ENCODE assay signal across 27 cellular contexts in genomic region chr7:77691892-77692491, GRCh38. TPM values are rescaled to one million over a fixed set of nuclear protein-coding genes. Genes with fewer than 3 reads are reported as not detected.
DNase-seq lines count a peak whose midpoint lies in the region; ATAC-seq and TF ChIP-seq lines count a peak whose summit lies in the region.
"Had no signal": no experiment of that assay in that cellular context is flagged by ENCODE, and none has a peak within 500 bp of the region (broad histone marks: within the 10 kb centered on the region; RNA-seq: fewer than 3 reads in every experiment).

No MANE protein-coding gene starts in this region.

- H3K9me3 ChIP-seq in mucosa of rectum (ENCODE audit: control insufficient read depth in 2 of 2, low read length in 2 of 2) = no peaks in the 10 kb centered on the region
- H3K9me3 ChIP-seq in GM23248 (ENCODE audit: low read depth) = no peaks in the 10 kb centered on the region
- H3K9me3 ChIP-seq: left lung, testis, uterus had no signal

- H3K36me3 ChIP-seq in mucosa of rectum (ENCODE audit: control insufficient read depth in 2 of 2, insufficient read depth in 2 of 2, low read length in 2 of 2) (peaks cover 0 to 6% of the 10 kb centered on the region in 2 donors), GM23248 (ENCODE audit: low read depth) (no peaks in the 10 kb centered on the region)
- H3K36me3 ChIP-seq: uterus had no signal

- DNase-seq in natural killer cell = no peak
- DNase-seq in natural killer cell treated with Interleukin-12 subunit alpha and Interleukin-12 subunit beta and Interleukin-15 and Interleukin-18, amount 100 ng/mL, for 72 hours (ENCODE audit: low spot score) = no peak
- DNase-seq in endothelial cell (ENCODE audit: low spot score) = no peak
- no peak for DNase-seq in type B pancreatic cell (ENCODE audit: extremely low spot score, unreplicated experiment)
- DNase-seq in NCI-H187 (lab: John Stamatoyannopoulos, UW) = no peak
- no peak for DNase-seq in GM23248
- DNase-seq: activated CD4-positive, alpha-beta memory T cell treated with anti-CD3 and anti-CD28 coated beads for 36 hours; activated CD4-positive, alpha-beta T cell treated with anti-CD3 and anti-CD28 coated beads for 1 hour; activated naive CD4-positive, alpha-beta T cell treated with anti-CD3 and anti-CD28 coated beads for 36 hours; brain microvascular endothelial cell; HFFc6; left lung; mesenchymal stem cell; naive B cell; NCI-H1105; NCI-H2029 treated with DMSO at 0.1 percent for 48 hours; NCI-H2227 treated with DMSO at 0.1 percent for 48 hours; NCI-H748 treated with DMSO at 0.1 percent for 48 hours; retina; SIG-M5; stimulated activated naive CD4-positive, alpha-beta T cell treated with Interleukin-2 at 50 U/mL for 16 hours; testis; uterus had no signal

- peak overlapping the region; percentile 10 for H3K4me3 Mint-ChIP-seq in natural killer cell
- H3K4me3 Mint-ChIP-seq in natural killer cell treated with Interleukin-12 subunit alpha and Interleukin-12 subunit beta and Interleukin-15 and Interleukin-18, amount 100 ng/mL, for 72 hours = no peak overlapping the region
- peak overlapping the region; percentile 35 for H3K4me3 Mint-ChIP-seq in endothelial cell (ENCODE audit: unreplicated experiment)
- peak overlapping the region; percentile 70 for H3K4me3 Mint-ChIP-seq in type B pancreatic cell
- H3K4me3 Mint-ChIP-seq: activated CD4-positive, alpha-beta memory T cell treated with anti-CD3 and anti-CD28 coated beads for 36 hours; activated naive CD4-positive, alpha-beta T cell treated with anti-CD3 and anti-CD28 coated beads for 36 hours; activated T-helper 1 cell treated with anti-CD3 and anti-CD28 coated beads, Interleukin-12 subunit alpha, Interleukin-12 subunit beta, Interleukin-2, Interleukin-4 antibody, amounts not matched to agents 30 ng/mL and 10 ng/mL and 1 ng/mL, durations not matched to agents 14 hours and 24 hours and 36 hours; HFFc6 had no signal

- H4K20me1 ChIP-seq in GM23248 (ENCODE audit: insufficient read depth) = no peaks in the 10 kb centered on the region

- H2AFZ ChIP-seq in GM23248 = no peak overlapping the region

- peaks cover 84% of the 10 kb centered on the region for H3K79me2 ChIP-seq in GM23248 (ENCODE audit: insufficient read depth)

- peaks cover 21 to 40% of the 10 kb centered on the region in 2 donors for H3K4me1 ChIP-seq in mucosa of rectum (ENCODE audit: control insufficient read depth in 2 of 2, insufficient read depth in 2 of 2, low read length in 2 of 2)
- H3K4me1 ChIP-seq in GM23248 (ENCODE audit: insufficient read depth) = peaks cover 15% of the 10 kb centered on the region
- H3K4me1 ChIP-seq: testis had no signal

- intact Hi-C loops in natural killer cell (cut with micrococcal nuclease) = no loop called here

- H3K9me2 ChIP-seq in GM23248 (ENCODE audit: insufficient read depth) = no peaks in the 10 kb centered on the region

- in situ Hi-C loops in GM23248 (cut with MboI) = no loop called here

- H3K36me3 Mint-ChIP-seq in natural killer cell = no peaks in the 10 kb centered on the region
- no peaks in the 10 kb centered on the region for H3K36me3 Mint-ChIP-seq in natural killer cell treated with Interleukin-12 subunit alpha and Interleukin-12 subunit beta and Interleukin-15 and Interleukin-18, amount 100 ng/mL, for 72 hours
- no peaks in the 10 kb centered on the region for H3K36me3 Mint-ChIP-seq in endothelial cell (ENCODE audit: low read depth, unreplicated experiment)
- peaks cover 24% of the 10 kb centered on the region for H3K36me3 Mint-ChIP-seq in type B pancreatic cell

- WGBS in GM23248 (ENCODE audit: low coverage in 1 of 2, low lambda C conversion rate in 2 of 2, missing lambda C conversion rate in 2 of 2), 2 experiments = 98% methylated on average over 10 of the region's 10 CpGs

- H3K4me3 ChIP-seq in mucosa of rectum (ENCODE audit: low read length in 2 of 2) (peak overlapping the region; percentile 10 to 27), GM23248 (no peak overlapping the region)
- H3K4me3 ChIP-seq: left lung, skin epidermis, testis, uterus had no signal

- peaks cover 13% of the 10 kb centered on the region for H3F3A ChIP-seq in GM23248 (ENCODE audit: insufficient read depth)

- ATAC-seq in natural killer cell (no peak), HG03045 (IDR thresholded peaks at IDR 0.05; ENCODE audit: unreplicated experiment) (no peak)
- no peak for ATAC-seq in natural killer cell treated with Interleukin-12 subunit alpha and Interleukin-12 subunit beta and Interleukin-15 and Interleukin-18, amount 100 ng/mL, for 72 hours
- ATAC-seq: left lung had no signal

- no peak overlapping the region for H3K27ac Mint-ChIP-seq in natural killer cell
- no peak overlapping the region for H3K27ac Mint-ChIP-seq in natural killer cell treated with Interleukin-12 subunit alpha and Interleukin-12 subunit beta and Interleukin-15 and Interleukin-18, amount 100 ng/mL, for 72 hours
- H3K27ac Mint-ChIP-seq in endothelial cell (ENCODE audit: unreplicated experiment) = no peak overlapping the region
- peak overlapping the region; percentile 49 for H3K27ac Mint-ChIP-seq in type B pancreatic cell
- H3K27ac Mint-ChIP-seq: activated CD4-positive, alpha-beta memory T cell treated with anti-CD3 and anti-CD28 coated beads for 36 hours; activated naive CD4-positive, alpha-beta T cell treated with anti-CD3 and anti-CD28 coated beads for 36 hours; activated T-helper 1 cell treated with anti-CD3 and anti-CD28 coated beads, Interleukin-12 subunit alpha, Interleukin-12 subunit beta, Interleukin-2, Interleukin-4 antibody, amounts not matched to agents 30 ng/mL and 10 ng/mL and 1 ng/mL, durations not matched to agents 14 hours and 24 hours and 36 hours; HFFc6; naive B cell had no signal

- H3K27ac ChIP-seq in mucosa of rectum (ENCODE audit: low read depth in 2 of 2, low read length in 2 of 2) (peak overlapping the region; percentile 61 to 63), GM23248 (no peak overlapping the region)
- H3K27ac ChIP-seq: brain microvascular endothelial cell, left lung, skin epidermis, testis, uterus had no signal

- no peak overlapping the region for H3K4me2 ChIP-seq in GM23248 (ENCODE audit: unreplicated experiment)

- H3K27me3 Mint-ChIP-seq in natural killer cell (ENCODE audit: low read depth in 2 of 2) (no peaks in the 10 kb centered on the region), endothelial cell (ENCODE audit: unreplicated experiment) (peaks cover 5% of the 10 kb centered on the region), type B pancreatic cell (no peaks in the 10 kb centered on the region)
- no peaks in the 10 kb centered on the region for H3K27me3 Mint-ChIP-seq in natural killer cell treated with Interleukin-12 subunit alpha and Interleukin-12 subunit beta and Interleukin-15 and Interleukin-18, amount 100 ng/mL, for 72 hours
- H3K27me3 Mint-ChIP-seq: activated CD4-positive, alpha-beta memory T cell treated with anti-CD3 and anti-CD28 coated beads for 36 hours; naive B cell had no signal

- H3K9me3 Mint-ChIP-seq in natural killer cell (no peaks in the 10 kb centered on the region), endothelial cell (ENCODE audit: unreplicated experiment) (no peaks in the 10 kb centered on the region), type B pancreatic cell (peaks cover 6% of the 10 kb centered on the region)
- H3K9me3 Mint-ChIP-seq in natural killer cell treated with Interleukin-12 subunit alpha and Interleukin-12 subunit beta and Interleukin-15 and Interleukin-18, amount 100 ng/mL, for 72 hours = no peaks in the 10 kb centered on the region
- H3K9me3 Mint-ChIP-seq: activated CD4-positive, alpha-beta memory T cell treated with anti-CD3 and anti-CD28 coated beads for 36 hours; activated naive CD4-positive, alpha-beta T cell treated with anti-CD3 and anti-CD28 coated beads for 36 hours; activated T-helper 1 cell treated with anti-CD3 and anti-CD28 coated beads, Interleukin-12 subunit alpha, Interleukin-12 subunit beta, Interleukin-2, Interleukin-4 antibody, amounts not matched to agents 30 ng/mL and 10 ng/mL and 1 ng/mL, durations not matched to agents 14 hours and 24 hours and 36 hours; HFFc6; naive B cell had no signal

- H3K4me1 Mint-ChIP-seq in natural killer cell (peaks cover 33 to 37% of the 10 kb centered on the region in 2 donors), endothelial cell (ENCODE audit: unreplicated experiment) (peaks cover 11% of the 10 kb centered on the region), type B pancreatic cell (ENCODE audit: unreplicated experiment) (peaks cover 31% of the 10 kb centered on the region)
- peaks cover 29 to 37% of the 10 kb centered on the region in 2 donors for H3K4me1 Mint-ChIP-seq in natural killer cell treated with Interleukin-12 subunit alpha and Interleukin-12 subunit beta and Interleukin-15 and Interleukin-18, amount 100 ng/mL, for 72 hours (ENCODE audit: low read depth in 2 of 2)

- H3K9ac ChIP-seq in mucosa of rectum (ENCODE audit: low read depth in 1 of 2, low read length in 2 of 2) (peak overlapping the region in 1 of 2 donors; percentile 20), GM23248 (no peak overlapping the region)

- TF ChIP-seq CTCF in natural killer cell (IDR thresholded peaks at IDR 0.05) = no peak
- no peak for TF ChIP-seq CTCF in endothelial cell (IDR thresholded peaks at IDR 0.05; ENCODE audit: unreplicated experiment)
- TF ChIP-seq CTCF in type B pancreatic cell (conservative IDR thresholded peaks at IDR 0.05) = no peak

- H3K27me3 ChIP-seq in mucosa of rectum (ENCODE audit: control insufficient read depth in 2 of 2, insufficient read depth in 2 of 2, low read length in 2 of 2) (no peaks in the 10 kb centered on the region), GM23248 (replicated peaks; ENCODE audit: insufficient read depth) (no peaks in the 10 kb centered on the region)
- H3K27me3 ChIP-seq: brain microvascular endothelial cell, left lung, testis, uterus had no signal

RNA-seq across cellular contexts. Expression of gene RSBN1L, which starts 4.3 kb away (rescaled TPM):
- 10 to 100 TPM; 23.9 to 34.4 (median 33.4) TPM for total RNA-seq in natural killer cell
- 10 to 100 TPM; 19.0 to 21.2 TPM for total RNA-seq in natural killer cell treated with Interleukin-12 subunit alpha and Interleukin-12 subunit beta and Interleukin-15 and Interleukin-18, amount 100 ng/mL, for 72 hours
- 17.2 TPM for total RNA-seq in endothelial cell (ENCODE audit: unreplicated experiment)
- 16.3 and 20.4 TPM in 2 replicates for total RNA-seq in type B pancreatic cell (ENCODE audit: low replicate concordance)
- total RNA-seq in GM23248 (2014; rRNA removed; shearing (Covaris generic)) = 4.9 and 13.3 TPM in 2 replicates
- 2.0 and 2.5 TPM in 2 replicates for polyA plus RNA-seq in GM23248 (2016; fragmentation: Nextera tagmentation; extraction: Ambion mirVana)
